Comparison of ENCODE assay signal across 16 cellular contexts in genomic region chr2:217151509-217152206, GRCh38.
"Had no signal": no experiment of that assay in that cellular context is flagged by ENCODE, and none has a peak within 500 bp of the region (broad histone marks: within the 10 kb centered on the region; RNA-seq: fewer than 3 reads in every experiment).

No MANE protein-coding gene starts in this region.

- H3K4me1 ChIP-seq: body of pancreas, prostate gland, sigmoid colon had no signal

- H3K36me3 ChIP-seq: gastrocnemius medialis, prostate gland, sigmoid colon had no signal

- ATAC-seq: activated naive CD4-positive, alpha-beta T cell treated with anti-CD3 and anti-CD28 coated beads, Interleukin-2, amount 50 U/mL, for 72 hours; body of pancreas; gastrocnemius medialis; natural killer cell treated with Interleukin-12 subunit alpha and Interleukin-12 subunit beta and Interleukin-15 and Interleukin-18, amount 100 ng/mL, for 72 hours; stimulated activated naive CD8-positive, alpha-beta T cell treated with anti-CD3 and anti-CD28 coated beads, Interleukin-15, Interleukin-2, amounts not matched to agents 100 U/mL and 50 U/mL, for 24 hours had no signal

- H3K27ac ChIP-seq: body of pancreas, gastrocnemius medialis, prostate gland, sigmoid colon had no signal

- H3K27me3 ChIP-seq: body of pancreas, gastrocnemius medialis, sigmoid colon had no signal

- H3K36me3 Mint-ChIP-seq: activated naive CD4-positive, alpha-beta T cell treated with anti-CD3 and anti-CD28 coated beads, Interleukin-2, amount 50 U/mL, for 72 hours; natural killer cell treated with Interleukin-12 subunit alpha and Interleukin-12 subunit beta and Interleukin-15 and Interleukin-18, amount 100 ng/mL, for 72 hours had no signal

- H3K4me3 Mint-ChIP-seq: natural killer cell treated with Interleukin-12 subunit alpha and Interleukin-12 subunit beta and Interleukin-15 and Interleukin-18, amount 100 ng/mL, for 72 hours; T-helper 2 cell treated with Interferon-gamma antibody and Interleukin-4, amounts not matched to agents 5 μg/mL and 100 μg/mL, for 36 hours had no signal

- H3K9me3 Mint-ChIP-seq: activated naive CD4-positive, alpha-beta T cell treated with anti-CD3 and anti-CD28 coated beads, Interleukin-2, amount 50 U/mL, for 72 hours; natural killer cell treated with Interleukin-12 subunit alpha and Interleukin-12 subunit beta and Interleukin-15 and Interleukin-18, amount 100 ng/mL, for 72 hours; T-helper 2 cell treated with Interferon-gamma antibody and Interleukin-4, amounts not matched to agents 5 μg/mL and 100 μg/mL, for 36 hours had no signal

- H3K4me3 ChIP-seq: body of pancreas, gastrocnemius medialis, lung, prostate gland, sigmoid colon had no signal

- H3K9me3 ChIP-seq: body of pancreas, gastrocnemius medialis, prostate gland, sigmoid colon had no signal

- H3K27ac Mint-ChIP-seq: natural killer cell treated with Interleukin-12 subunit alpha and Interleukin-12 subunit beta and Interleukin-15 and Interleukin-18, amount 100 ng/mL, for 72 hours; T-helper 2 cell treated with Interferon-gamma antibody and Interleukin-4, amounts not matched to agents 5 μg/mL and 100 μg/mL, for 36 hours had no signal

- DNase-seq: activated effector memory CD4-positive, alpha-beta T cell treated with anti-CD3 and anti-CD28 coated beads, Interleukin-2, amount 50 U/mL, for 16 hours; activated T-cell treated with anti-CD3 and anti-CD28 coated beads, Interleukin-2, amount 50 U/mL, for 1 hour; amniotic stem cell; body of pancreas; effector memory CD4-positive, alpha-beta T cell; gastrocnemius medialis; occipital lobe; sigmoid colon; stimulated activated CD4-positive, alpha-beta T cell treated with anti-CD3 and anti-CD28 coated beads, Interleukin-12 subunit alpha, Interleukin-12 subunit beta, amount 100 ng/mL, for 4 hours; stimulated activated CD4-positive, alpha-beta T cell treated with anti-CD3 and anti-CD28 coated beads, Interleukin-2, amount 100 ng/mL, for 48 hours; stimulated activated naive CD8-positive, alpha-beta T cell treated with anti-CD3 and anti-CD28 coated beads, Interleukin-15, Interleukin-2, amounts not matched to agents 100 U/mL and 50 U/mL, for 24 hours had no signal
